ENCODE assay signal across 16 cellular contexts in genomic region chr10:126851414-126851813, GRCh38. TPM values are rescaled to one million over a fixed set of nuclear protein-coding genes. Genes with fewer than 3 reads are reported as not detected.
DNase-seq lines count a peak whose midpoint lies in the region; ATAC-seq and TF ChIP-seq lines count a peak whose summit lies in the region.
"Had no signal": no experiment of that assay in that cellular context is flagged by ENCODE, and none has a peak within 500 bp of the region (broad histone marks: within the 10 kb centered on the region; RNA-seq: fewer than 3 reads in every experiment).

No MANE protein-coding gene starts in this region.

- H3K36me3 ChIP-seq in upper lobe of right lung (no peaks in the 10 kb centered on the region), prostate gland (no peaks in the 10 kb centered on the region)
- H3K36me3 ChIP-seq: BE2C, BLaER1 had no signal

- intact Hi-C loops in upper lobe of right lung (cut with DNase I) = no loop called here
- intact Hi-C loops in prostate gland (cut with DNase I) = no loop called here

- peak; percentile 24 for DNase-seq in coronary artery (ENCODE audit: low spot score)
- DNase-seq in ecto neural progenitor cell (ENCODE audit: low spot score) = peak; percentile 15
- DNase-seq in putamen (ENCODE audit: low spot score) = peak; percentile 15
- no peak for DNase-seq in upper lobe of right lung
- DNase-seq in prostate gland (ENCODE audit: low spot score) = no peak
- DNase-seq: 8988T; ACHN; BE2C; C1 segment of cervical spinal cord; Caco-2; Calu3; CD4-positive, alpha-beta T cell; CD8-positive, alpha-beta T cell; DMS79 treated with DMSO at 0.1 percent for 48 hours; GF-D8 had no signal

- no peak for ATAC-seq in upper lobe of right lung
- ATAC-seq: CD8-positive, alpha-beta T cell had no signal

- H3K4me3 ChIP-seq in coronary artery (no peak overlapping the region), upper lobe of right lung (no peak overlapping the region), prostate gland (no peak overlapping the region)
- H3K4me3 ChIP-seq: BLaER1 had no signal

- TF ChIP-seq CTCF in coronary artery (IDR thresholded peaks at IDR 0.05) = no peak
- TF ChIP-seq CTCF in upper lobe of right lung (IDR thresholded peaks at IDR 0.05) = no peak
- no peak for TF ChIP-seq CTCF in prostate gland (IDR thresholded peaks at IDR 0.05)

- H3K4me1 ChIP-seq in upper lobe of right lung (no peaks in the 10 kb centered on the region), prostate gland (replicated peaks) (no peaks in the 10 kb centered on the region)
- H3K4me1 ChIP-seq: BE2C, BLaER1 had no signal

- H3K9me3 ChIP-seq in upper lobe of right lung (no peaks in the 10 kb centered on the region), prostate gland (no peaks in the 10 kb centered on the region)
- H3K9me3 ChIP-seq: BE2C, BLaER1, Caco-2 had no signal

- H3K27ac ChIP-seq in coronary artery (no peak overlapping the region), upper lobe of right lung (no peak overlapping the region), prostate gland (no peak overlapping the region)
- H3K27ac ChIP-seq: BLaER1 had no signal

- 79% methylated on average over 1 of the region's 1 CpG for WGBS in prostate gland

- no peak for TF ChIP-seq POLR2A in prostate gland (IDR thresholded peaks at IDR 0.05)

- H3K27me3 ChIP-seq in upper lobe of right lung (no peaks in the 10 kb centered on the region), prostate gland (replicated peaks; ENCODE audit: insufficient read depth) (no peaks in the 10 kb centered on the region)
- H3K27me3 ChIP-seq: BE2C, BLaER1 had no signal

RNA-seq across cellular contexts. Expression of gene DOCK1, which starts 53.8 kb away (rescaled TPM):
- total RNA-seq in upper lobe of right lung (46.4 TPM), prostate gland (10 to 100 TPM; 41.2 to 56.0 TPM)
- total RNA-seq: CD4-positive, alpha-beta T cell; CD8-positive, alpha-beta T cell had no signal

Comparison
In these comparisons a context has a peak if more than half of its experiments do, and no peak if none do; other contexts are left out.
1. DNase-seq: peak in coronary artery (single experiment), ecto neural progenitor cell (single experiment) and putamen (single experiment); none in upper lobe of right lung (single experiment) and prostate gland (single experiment).